Comparison of ENCODE assay signal across 27 cellular contexts in genomic region chr1:60828944-60829343, GRCh38.
"Had no signal": no experiment of that assay in that cellular context is flagged by ENCODE, and none has a peak within 500 bp of the region (broad histone marks: within the 10 kb centered on the region; RNA-seq: fewer than 3 reads in every experiment).

No MANE protein-coding gene starts in this region.

- H3K4me3 ChIP-seq: heart right ventricle, hepatocyte, lower lobe of right lung, neural progenitor cell, ovary, right atrium auricular region, spleen, suprapubic skin, thoracic aorta, tibial artery, uterus had no signal

- ATAC-seq: heart right ventricle; left ventricle myocardium superior; lower lobe of right lung; naive thymus-derived CD8-positive, alpha-beta T cell; sciatic nerve; stimulated activated effector memory CD8-positive, alpha-beta T cell treated with anti-CD3 and anti-CD28 coated beads, Interleukin-12 subunit alpha, Interleukin-12 subunit beta, amount 100 ng/mL, for 72 hours had no signal

- H3K27ac ChIP-seq: heart right ventricle, hepatocyte, lower lobe of right lung, neural progenitor cell, neutrophil, ovary, right atrium auricular region, spleen, suprapubic skin, thoracic aorta, tibial artery, uterus had no signal

- H2AFZ ChIP-seq: hepatocyte, neural progenitor cell had no signal

- H3K36me3 ChIP-seq: heart right ventricle, lower lobe of right lung, neural progenitor cell, neutrophil, ovary, right atrium auricular region, spleen, suprapubic skin, thoracic aorta, tibial artery, uterus had no signal

- H3K27me3 Mint-ChIP-seq: progenitor cell of endocrine pancreas, type B pancreatic cell had no signal

- H3K4me3 Mint-ChIP-seq: naive thymus-derived CD8-positive, alpha-beta T cell; nephron; neural progenitor cell; stimulated activated effector memory CD8-positive, alpha-beta T cell treated with anti-CD3 and anti-CD28 coated beads, Interleukin-12 subunit alpha, Interleukin-12 subunit beta, amount 100 ng/mL, for 72 hours; stimulated activated naive CD8-positive, alpha-beta T cell treated with anti-CD3 and anti-CD28 coated beads, Interleukin-15, Interleukin-2, amounts not matched to agents 100 ng/mL and 50 ng/mL, for 24 hours; type B pancreatic cell had no signal

- H3K4me1 ChIP-seq: lower lobe of right lung, neural progenitor cell, suprapubic skin, tibial artery, uterus had no signal

- H3K9me3 Mint-ChIP-seq: stimulated activated effector memory CD8-positive, alpha-beta T cell treated with anti-CD3 and anti-CD28 coated beads, Interleukin-12 subunit alpha, Interleukin-12 subunit beta, amount 100 ng/mL, for 72 hours; type B pancreatic cell had no signal

- DNase-seq: heart right ventricle; islet precursor cell; left ventricle myocardium superior; lower lobe of right lung; mammary epithelial cell; mesenchymal stem cell; naive thymus-derived CD8-positive, alpha-beta T cell; occipital lobe; ovary; small intestine; spleen; stimulated activated CD4-positive, alpha-beta T cell treated with anti-CD3 and anti-CD28 coated beads, Interleukin-4, amount 100 ng/mL, for 24 hours; stimulated activated naive CD4-positive, alpha-beta T cell; tibial artery; uterus had no signal

- H3K4me2 ChIP-seq: hepatocyte, neural progenitor cell had no signal

- H3K27ac Mint-ChIP-seq: naive thymus-derived CD8-positive, alpha-beta T cell; nephron; neural progenitor cell; progenitor cell of endocrine pancreas; stimulated activated effector memory CD8-positive, alpha-beta T cell treated with anti-CD3 and anti-CD28 coated beads, Interleukin-12 subunit alpha, Interleukin-12 subunit beta, amount 100 ng/mL, for 72 hours; stimulated activated naive CD8-positive, alpha-beta T cell treated with anti-CD3 and anti-CD28 coated beads, Interleukin-15, Interleukin-2, amounts not matched to agents 100 ng/mL and 50 ng/mL, for 24 hours; type B pancreatic cell had no signal

- H3K36me3 Mint-ChIP-seq: stimulated activated effector memory CD8-positive, alpha-beta T cell treated with anti-CD3 and anti-CD28 coated beads, Interleukin-12 subunit alpha, Interleukin-12 subunit beta, amount 100 ng/mL, for 72 hours; type B pancreatic cell had no signal

- H3K79me2 ChIP-seq: hepatocyte had no signal

- H3K27me3 ChIP-seq: heart right ventricle, hepatocyte, neural progenitor cell, ovary, right atrium auricular region, spleen, uterus had no signal

- H3K9me3 ChIP-seq: lower lobe of right lung, neutrophil, ovary, right atrium auricular region, suprapubic skin, thoracic aorta, tibial artery, uterus had no signal
